Comparison of ENCODE assay signal across 17 cellular contexts in genomic region chr20:4101271-4101670, GRCh38.
"Had no signal": no experiment of that assay in that cellular context is flagged by ENCODE, and none has a peak within 500 bp of the region (broad histone marks: within the 10 kb centered on the region; RNA-seq: fewer than 3 reads in every experiment).

No MANE protein-coding gene starts in this region.

- H3K36me3 ChIP-seq: MG63 had no signal

- H3K9me3 ChIP-seq: MG63, SK-N-SH had no signal

- H3K9ac ChIP-seq: SK-N-SH had no signal

- H3K27me3 ChIP-seq: MG63 had no signal

- H3K4me3 ChIP-seq: MG63 had no signal

- DNase-seq: Karpas-422, KG1, MG63, NCI-H1092, NCI-H1105 treated with DMSO at 0.1 percent for 48 hours, NCI-H1417 treated with DMSO at 0.1 percent for 48 hours, NCI-H187, NCI-H2029, NCI-H2081 treated with DMSO at 0.1 percent for 48 hours, NCI-H2227 treated with DMSO at 0.1 percent for 48 hours, NCI-H524, NCI-H526 treated with DMSO at 0.1 percent for 48 hours, NCI-H774, RPMI8226, SHP77, SK-N-SH, SW 1271 had no signal

- H3K4me2 ChIP-seq: SK-N-SH had no signal
